Comparison of ENCODE assay signal across 25 cellular contexts in the genomic region with DNA sequence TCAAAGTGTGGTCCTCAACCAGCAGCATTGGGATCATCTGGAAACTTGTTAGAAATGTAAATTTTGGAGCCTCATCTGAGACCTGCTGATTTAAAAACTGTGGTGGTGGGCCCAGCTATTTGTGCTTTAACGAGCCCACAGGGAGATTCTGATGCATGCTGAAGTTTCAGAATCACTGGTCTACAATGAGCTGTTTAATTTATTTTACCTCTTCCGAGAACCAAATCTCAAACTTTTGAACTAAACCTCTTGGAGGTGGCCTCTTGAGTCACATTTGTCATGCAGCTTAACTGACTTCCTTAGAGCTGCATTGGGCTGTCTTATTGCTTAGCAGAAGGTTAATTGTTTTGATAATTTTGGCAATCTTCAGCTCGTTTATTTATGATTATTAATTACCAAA.
"Had no signal": no experiment of that assay in that cellular context is flagged by ENCODE, and none has a peak within 500 bp of the region (broad histone marks: within the 10 kb centered on the region; RNA-seq: fewer than 3 reads in every experiment).

No MANE protein-coding gene starts in this region.

- H3K27me3 Mint-ChIP-seq: dendritic cell treated with granulocyte-macrophage colony-stimulating factor and Interleukin-4, amounts not matched to agents 40 ng/mL and 50 ng/mL, for 4 days had no signal

- H3K27me3 ChIP-seq: colonic mucosa, dorsolateral prefrontal cortex, esophagus muscularis mucosa, esophagus squamous epithelium, foreskin keratinocyte, gastrocnemius medialis, gastroesophageal sphincter, heart left ventricle, heart right ventricle had no signal

- H3K4me1 ChIP-seq: colonic mucosa, esophagus muscularis mucosa, esophagus squamous epithelium, foreskin keratinocyte, gastrocnemius medialis, gastroesophageal sphincter, heart left ventricle, heart right ventricle had no signal

- H3K27ac ChIP-seq: colonic mucosa, coronary artery, dorsolateral prefrontal cortex, epithelial cell of prostate, esophagus muscularis mucosa, esophagus squamous epithelium, foreskin keratinocyte, gastrocnemius medialis, gastroesophageal sphincter, heart left ventricle, heart right ventricle had no signal

- H3K9me3 ChIP-seq: colonic mucosa, esophagus muscularis mucosa, esophagus squamous epithelium, gastrocnemius medialis, gastroesophageal sphincter, heart left ventricle, heart right ventricle had no signal

- H3K4me3 ChIP-seq: colonic mucosa, coronary artery, dorsolateral prefrontal cortex, esophagus muscularis mucosa, esophagus squamous epithelium, gastrocnemius medialis, gastroesophageal sphincter, heart left ventricle, heart right ventricle had no signal

- H3K27ac Mint-ChIP-seq: dendritic cell treated with granulocyte-macrophage colony-stimulating factor and Interleukin-4, amounts not matched to agents 40 ng/mL and 50 ng/mL, for 4 days; effector memory CD8-positive, alpha-beta T cell; endodermal cell had no signal

- H3K9me3 Mint-ChIP-seq: dendritic cell treated with granulocyte-macrophage colony-stimulating factor and Interleukin-4, amounts not matched to agents 40 ng/mL and 50 ng/mL, for 4 days; effector memory CD8-positive, alpha-beta T cell; endodermal cell had no signal

- H3K36me3 ChIP-seq: colonic mucosa, esophagus muscularis mucosa, esophagus squamous epithelium, gastrocnemius medialis, gastroesophageal sphincter, heart left ventricle, heart right ventricle had no signal

- H3K4me3 Mint-ChIP-seq: dendritic cell treated with granulocyte-macrophage colony-stimulating factor and Interleukin-4, amounts not matched to agents 40 ng/mL and 50 ng/mL, for 4 days; effector memory CD8-positive, alpha-beta T cell; endodermal cell had no signal

- DNase-seq: colonic mucosa; cortex of kidney; dermis blood vessel endothelial cell; dorsolateral prefrontal cortex; effector CD4-positive, alpha-beta T cell; effector CD8-positive, alpha-beta T cell; effector memory CD4-positive, alpha-beta T cell; effector memory CD8-positive, alpha-beta T cell; endodermal cell; erythroblast; esophagus squamous epithelium; foreskin fibroblast; foreskin keratinocyte; foreskin melanocyte; gastrocnemius medialis; glutamatergic neuron; head of caudate nucleus; heart left ventricle; heart right ventricle had no signal

- H3K4me1 Mint-ChIP-seq: endodermal cell had no signal

- ATAC-seq: effector memory CD8-positive, alpha-beta T cell; esophagus mucosa; foreskin keratinocyte; gastrocnemius medialis; gastroesophageal sphincter; heart left ventricle; heart right ventricle had no signal
